Comparison of ENCODE assay signal across 8 cellular contexts in genomic region chr7:6007835-6008590, GRCh38. TPM values are rescaled to one million over a fixed set of nuclear protein-coding genes. Genes with fewer than 3 reads are reported as not detected.
A peak's percentile ranks its signal among the peaks of the same experiment; 100 is the strongest.
DNase-seq lines count a peak whose midpoint lies in the region; ATAC-seq and TF ChIP-seq lines count a peak whose summit lies in the region.
"Not testable (repeated sequence)": the region's sequence is repeated elsewhere in the genome, so short reads cannot be mapped to it uniquely, and the experiment has no call there.

No MANE protein-coding gene starts in this region.

- in situ Hi-C loops in IMR-90 (cut with MboI; ENCODE audit: low sequenced_read_pairs) = not testable (repeated sequence)

- H3K4me2 ChIP-seq in IMR-90 (ENCODE audit: low read depth, low read length) = peak overlapping the region; percentile 87

- CTCF ChIA-PET in CD4-positive, alpha-beta memory T cell (lab: Charles Lee; ENCODE audit: partially characterized antibody) = interaction anchor here (0.6 to 3.0 kb wide), 5 partner anchors 10 to 315 kb away, joined by 3 to 16 read pairs (median 9); no protein-coding TSS in a partner anchor
- CTCF ChIA-PET in IMR-90 (lab: Yijun Ruan, JAX) = interaction anchor here (0.5 to 1.4 kb wide), 3 partner anchors 182 to 342 kb away, joined by 3 to 5 read pairs (median 3); no protein-coding TSS in a partner anchor

- not testable (repeated sequence) for H2AFZ ChIP-seq in IMR-90 (replicated peaks; ENCODE audit: low read length, poor library complexity); neuron (ENCODE audit: low read depth, low read length)

- TF ChIP-seq RAD21 in IMR-90 (IDR thresholded peaks at IDR 0.05; ENCODE audit: low read length) = not testable (repeated sequence)

- H3K4me3 ChIP-seq in CD4-positive, alpha-beta memory T cell (ENCODE audit: low read length in 2 of 2) = peak overlapping the region in 1 of 2 donors; percentile 70
- H3K4me3 ChIP-seq in IMR-90 (ENCODE audit: insufficient read depth, low read depth, low read length) (peak overlapping the region; percentile 58), SK-N-MC (peak overlapping the region; percentile 86), iPS-20b (ENCODE audit: low read length) (peak overlapping the region; percentile 88), neuron (ENCODE audit: low read length) (peak overlapping the region; percentile 87), suprapubic skin (peak overlapping the region; percentile 72)

- not testable (repeated sequence) for H3K27me3 ChIP-seq in CD4-positive, alpha-beta memory T cell (ENCODE audit: insufficient read depth, low read length); IMR-90 (ENCODE audit: control insufficient read depth, insufficient read depth, low read length); iPS-20b (ENCODE audit: insufficient read depth, low read length); neuron (ENCODE audit: insufficient read depth, low read length); suprapubic skin

- not testable (repeated sequence) for BruUV-seq in IMR-90 (replicated peaks; lab: Mats Ljungman, UMichigan)

- H3K36me3 Mint-ChIP-seq in CD4-positive, alpha-beta memory T cell = peaks cover 9 to 16% of the 10 kb centered on the region in 2 donors
- peaks cover 17% of the 10 kb centered on the region for H3K36me3 Mint-ChIP-seq in activated naive CD8-positive, alpha-beta T cell treated with anti-CD3 and anti-CD28 coated beads for 36 hours
- H3K36me3 Mint-ChIP-seq in endothelial cell (ENCODE audit: low read depth, unreplicated experiment) = not testable (repeated sequence)

- not testable (repeated sequence) for H3K18ac ChIP-seq in IMR-90 (ENCODE audit: low read depth, low read length)

- not testable (repeated sequence) for TF ChIP-seq POLR2A in IMR-90 (IDR thresholded peaks at IDR 0.05; ENCODE audit: low read depth, low read length); suprapubic skin (IDR thresholded peaks at IDR 0.05)

- peaks cover 16 to 37% (median 25%) of the 10 kb centered on the region in 4 donors for H3K4me1 Mint-ChIP-seq in CD4-positive, alpha-beta memory T cell
- peaks cover 38% of the 10 kb centered on the region for H3K4me1 Mint-ChIP-seq in activated naive CD8-positive, alpha-beta T cell treated with anti-CD3 and anti-CD28 coated beads for 36 hours
- H3K4me1 Mint-ChIP-seq in endothelial cell (ENCODE audit: unreplicated experiment) = not testable (repeated sequence)

- not testable (repeated sequence) for H4K5ac ChIP-seq in IMR-90 (ENCODE audit: low read depth, low read length)

- H2AK9ac ChIP-seq in IMR-90 (replicated peaks; ENCODE audit: low read depth, low read length, poor library complexity) = not testable (repeated sequence)

- not testable (repeated sequence) for H2BK20ac ChIP-seq in IMR-90 (ENCODE audit: low read depth, low read length)

- H3K9ac ChIP-seq in IMR-90 (ENCODE audit: low read depth, low read length) = peak overlapping the region; percentile 68
- peak overlapping the region; percentile 92 for H3K9ac ChIP-seq in SK-N-MC (ENCODE audit: insufficient read length)
- peak overlapping the region; percentile 92 for H3K9ac ChIP-seq in iPS-20b (ENCODE audit: low read depth, low read length)

- not testable (repeated sequence) for H3K9me3 ChIP-seq in CD4-positive, alpha-beta memory T cell (ENCODE audit: control insufficient read depth in 1 of 2, low read length in 2 of 2); IMR-90 (ENCODE audit: control insufficient read depth, insufficient read depth, low read length); SK-N-MC (ENCODE audit: low read depth, low read length); iPS-20b (ENCODE audit: insufficient read depth, low read depth, low read length); neuron (ENCODE audit: low read length); suprapubic skin

- not testable (repeated sequence) for H4K20me1 ChIP-seq in IMR-90 (ENCODE audit: insufficient read depth, low read length)

- peak overlapping the region; percentile 31; the same call in 1 of the 2 replicates for H3K4ac ChIP-seq in IMR-90 (ENCODE audit: low read depth, low read length)

- peaks cover 11% of the 10 kb centered on the region for H3K36me3 ChIP-seq in CD4-positive, alpha-beta memory T cell (ENCODE audit: insufficient read depth, low read length)
- not testable (repeated sequence) for H3K36me3 ChIP-seq in IMR-90 (ENCODE audit: control insufficient read depth, insufficient read depth, low read length); SK-N-MC (ENCODE audit: insufficient read depth, low read length)
- H3K36me3 ChIP-seq in iPS-20b (ENCODE audit: insufficient read depth, low read depth, low read length) = peaks cover 31% of the 10 kb centered on the region
- H3K36me3 ChIP-seq in neuron (ENCODE audit: insufficient read depth, low read length) = peaks cover 22% of the 10 kb centered on the region
- H3K36me3 ChIP-seq in suprapubic skin = peaks cover 25% of the 10 kb centered on the region

- H3K27ac Mint-ChIP-seq in CD4-positive, alpha-beta memory T cell = peak overlapping the region in 4 of 7 donors; percentile 74 to 97 (median 81)
- H3K27ac Mint-ChIP-seq in activated naive CD8-positive, alpha-beta T cell treated with anti-CD3 and anti-CD28 coated beads for 36 hours = peak overlapping the region; percentile 95
- H3K27ac Mint-ChIP-seq in endothelial cell (ENCODE audit: unreplicated experiment) = not testable (repeated sequence)

- POLR2A ChIA-PET in CD4-positive, alpha-beta memory T cell (lab: Charles Lee; ENCODE audit: partially characterized antibody) = interaction anchor here (1.3 to 2.9 kb wide), 3 partner anchors 11 to 52 kb away, joined by 3 to 13 read pairs (median 8); no protein-coding TSS in a partner anchor
- POLR2A ChIA-PET in IMR-90 (lab: Charles Lee; ENCODE audit: unreplicated experiment) = not testable (repeated sequence)

- not testable (repeated sequence) for H3K9me1 ChIP-seq in IMR-90 (ENCODE audit: insufficient read depth, low read length)

- not testable (repeated sequence) for H2BK5ac ChIP-seq in IMR-90 (ENCODE audit: low read depth, low read length, poor library complexity, severe bottlenecking)

- peak overlapping the region; percentile 86 for H3K27ac ChIP-seq in CD4-positive, alpha-beta memory T cell (ENCODE audit: low read depth, low read length)
- H3K27ac ChIP-seq in IMR-90 (ENCODE audit: insufficient read depth, low read length) (0 out of 2 replicates have a peak overlapping the region, but pooled peaks have one; percentile 27), suprapubic skin (peak overlapping the region; percentile 96)
- not testable (repeated sequence) for H3K27ac ChIP-seq in SK-N-MC; iPS-20b (ENCODE audit: low read length)

- peaks cover 21% of the 10 kb centered on the region for H3K4me1 ChIP-seq in CD4-positive, alpha-beta memory T cell (ENCODE audit: insufficient read depth, low read length)
- H3K4me1 ChIP-seq in IMR-90 (ENCODE audit: control insufficient read depth, insufficient read depth, low read length); iPS-20b (ENCODE audit: insufficient read depth, low read length); neuron (ENCODE audit: insufficient read depth, low read length): not testable (repeated sequence)
- peaks cover 31% of the 10 kb centered on the region for H3K4me1 ChIP-seq in suprapubic skin

- H2BK15ac ChIP-seq in IMR-90 (ENCODE audit: low read depth, low read length) = not testable (repeated sequence)

- peaks cover 9 to 47% of the 10 kb centered on the region in 2 experiments for H3K79me1 ChIP-seq in IMR-90 (ENCODE audit: low read depth in 1 of 2, low read length in 2 of 2)

- H3K14ac ChIP-seq in IMR-90 (replicated peaks; ENCODE audit: low read depth, low read length) = not testable (repeated sequence)

- not testable (repeated sequence) for H2AK5ac ChIP-seq in IMR-90 (ENCODE audit: low read depth, low read length)

- WGBS in IMR-90 (ENCODE audit: extremely low coverage in 2 of 2, insufficient read length in 1 of 2), 2 experiments = 67% methylated on average over 2 of the region's 27 CpGs; no CpG with 5 or more reads in 1 of the 2 experiments
- 39% methylated on average over 27 of the region's 27 CpGs for WGBS in suprapubic skin

- DNase-seq in CD4-positive, alpha-beta memory T cell; IMR-90; SK-N-MC (ENCODE audit: low read depth, low spot score); activated naive CD8-positive, alpha-beta T cell treated with anti-CD3 and anti-CD28 coated beads for 36 hours; endothelial cell (ENCODE audit: low spot score); suprapubic skin (ENCODE audit: low spot score in 2 of 2): not testable (repeated sequence)

- H3K4me3 Mint-ChIP-seq in CD4-positive, alpha-beta memory T cell = peak overlapping the region; percentile 66 to 96 (median 94)
- peak overlapping the region; percentile 87 for H3K4me3 Mint-ChIP-seq in activated naive CD8-positive, alpha-beta T cell treated with anti-CD3 and anti-CD28 coated beads for 36 hours
- H3K4me3 Mint-ChIP-seq in endothelial cell (ENCODE audit: unreplicated experiment) = peak overlapping the region; percentile 91

- intact Hi-C loops in CD4-positive, alpha-beta memory T cell (cut with micrococcal nuclease); IMR-90 (cut with micrococcal nuclease): not testable (repeated sequence)

- not testable (repeated sequence) for TF ChIP-seq CTCF in IMR-90 (conservative IDR thresholded peaks at IDR 0.05; ENCODE audit: low read depth, low read length); endothelial cell (IDR thresholded peaks at IDR 0.05; ENCODE audit: unreplicated experiment); suprapubic skin (IDR thresholded peaks at IDR 0.05)

- not testable (repeated sequence) for H3K27me3 Mint-ChIP-seq in CD4-positive, alpha-beta memory T cell; activated naive CD8-positive, alpha-beta T cell treated with anti-CD3 and anti-CD28 coated beads for 36 hours; endothelial cell (ENCODE audit: unreplicated experiment)

- peak overlapping the region; percentile 41 to 54; a peak in 2 of 4 replicates for H4K8ac ChIP-seq in IMR-90 (ENCODE audit: low read depth in 2 of 2, low read length in 2 of 2)

- peak overlapping the region; percentile 27; the same call in 1 of the 2 replicates for H3K23ac ChIP-seq in IMR-90 (ENCODE audit: low read depth, low read length)

- H4K91ac ChIP-seq in IMR-90 (ENCODE audit: insufficient read depth, low read depth, low read length) = not testable (repeated sequence)

- H3K9me3 Mint-ChIP-seq in CD4-positive, alpha-beta memory T cell; activated naive CD8-positive, alpha-beta T cell treated with anti-CD3 and anti-CD28 coated beads for 36 hours; endothelial cell (ENCODE audit: unreplicated experiment): not testable (repeated sequence)

- H3K56ac ChIP-seq in IMR-90 (ENCODE audit: extremely low read depth, insufficient read depth, low read length) = not testable (repeated sequence)

- not testable (repeated sequence) for ATAC-seq in IMR-90 (ENCODE audit: low read depth)

- H2BK120ac ChIP-seq in IMR-90 (ENCODE audit: low read depth, low read length) = not testable (repeated sequence)

- dilution Hi-C loops in IMR-90 (cut with HindIII; ENCODE audit: low sequenced_read_pairs, unreplicated experiment) = not testable (repeated sequence)

- TF ChIP-seq EP300 in suprapubic skin (IDR thresholded peaks at IDR 0.05) = not testable (repeated sequence)

RNA-seq across cellular contexts. Expression of gene PMS2, which starts 0.8 kb away (rescaled TPM):
- 10 to 100 TPM; 22.7 to 23.2 TPM for total RNA-seq in CD4-positive, alpha-beta memory T cell
- 10 to 100 TPM in 1 of 2 donors, 1 to 10 TPM in 1; 7.6 to 14.2 TPM for polyA plus RNA-seq in CD4-positive, alpha-beta memory T cell
- total RNA-seq in IMR-90 (2012; rRNA removed) (14.3 and 16.9 TPM in 2 replicates), endothelial cell (ENCODE audit: unreplicated experiment) (16.3 TPM), suprapubic skin (10 to 100 TPM; 16.3 to 40.6 (median 21.6) TPM)
- polyA plus RNA-seq in IMR-90 (2012; rRNA removed) = 5.5 and 6.8 TPM in 2 replicates
- polyA plus RNA-seq in IMR-90 (2012; cell fraction: cytosol; rRNA removed) = 1.7 and 3.4 TPM in 2 replicates
- polyA plus RNA-seq in IMR-90 (2012; cell fraction: nucleus; rRNA removed; ENCODE audit: low replicate concordance) = 2.4 and 9.8 TPM in 2 replicates
- 10 to 100 TPM; 25.8 to 27.3 TPM for total RNA-seq in activated naive CD8-positive, alpha-beta T cell treated with anti-CD3 and anti-CD28 coated beads for 36 hours

RNA-seq across cellular contexts. Expression of gene AIMP2, which starts 1.1 kb away (rescaled TPM):
- 10 to 100 TPM; 10.7 to 10.8 TPM for total RNA-seq in CD4-positive, alpha-beta memory T cell
- 10 to 100 TPM; 20.1 to 20.8 TPM for polyA plus RNA-seq in CD4-positive, alpha-beta memory T cell
- 46.9 and 58.6 TPM in 2 replicates for total RNA-seq in IMR-90 (2012; rRNA removed)
- polyA plus RNA-seq in IMR-90 (2012; rRNA removed) = 57.5 and 65.4 TPM in 2 replicates
- 42.1 and 63.2 TPM in 2 replicates for polyA plus RNA-seq in IMR-90 (2012; cell fraction: cytosol; rRNA removed)
- polyA plus RNA-seq in IMR-90 (2012; cell fraction: nucleus; rRNA removed; ENCODE audit: low replicate concordance) = 16.1 and 28.1 TPM in 2 replicates
- total RNA-seq in activated naive CD8-positive, alpha-beta T cell treated with anti-CD3 and anti-CD28 coated beads for 36 hours = 10 to 100 TPM; 83.4 to 84.4 TPM
- 25.3 TPM for total RNA-seq in endothelial cell (ENCODE audit: unreplicated experiment)
- 10 to 100 TPM; 27.1 to 45.5 (median 38.5) TPM for total RNA-seq in suprapubic skin

RNA-seq across cellular contexts. Expression of gene ANKRD61, which starts 23.2 kb away (rescaled TPM):
- total RNA-seq in CD4-positive, alpha-beta memory T cell = not detected
- polyA plus RNA-seq in CD4-positive, alpha-beta memory T cell = under 1 TPM in 1 of 2 donors, not detected in 1; 0.40 TPM
- total RNA-seq in IMR-90 (2012; rRNA removed) (under 0.01 and 0.36 TPM in 2 replicates), endothelial cell (ENCODE audit: unreplicated experiment) (not detected), suprapubic skin (not detected)
- polyA plus RNA-seq in IMR-90 (2012; rRNA removed) = 0.17 and 0.32 TPM in 2 replicates
- polyA plus RNA-seq in IMR-90 (2012; cell fraction: cytosol; rRNA removed) = 0.11 TPM in 1 of 2 replicates, not detected in the other
- polyA plus RNA-seq in IMR-90 (2012; cell fraction: nucleus; rRNA removed; ENCODE audit: low replicate concordance) = 0.31 and 0.41 TPM in 2 replicates
- total RNA-seq in activated naive CD8-positive, alpha-beta T cell treated with anti-CD3 and anti-CD28 coated beads for 36 hours = under 1 TPM in 1 of 2 experiments, not detected in 1; 0.16 TPM

RNA-seq across cellular contexts. Expression of gene RSPH10B, which starts 37.5 kb away (rescaled TPM):
- not detected for total RNA-seq in CD4-positive, alpha-beta memory T cell
- polyA plus RNA-seq in CD4-positive, alpha-beta memory T cell = not detected
- total RNA-seq in IMR-90 (2012; rRNA removed) (under 0.01 TPM in 1 of 2 replicates, not detected in the other), endothelial cell (ENCODE audit: unreplicated experiment) (0.44 TPM), suprapubic skin (1 to 10 TPM in 1 of 4 donors, not detected in 3; 7.3 TPM)
- polyA plus RNA-seq in IMR-90 (2012; rRNA removed) = not detected in 2 replicates
- polyA plus RNA-seq in IMR-90 (2012; cell fraction: cytosol; rRNA removed) = not detected in 2 replicates
- 0.07 TPM in 1 of 2 replicates, not detected in the other for polyA plus RNA-seq in IMR-90 (2012; cell fraction: nucleus; rRNA removed; ENCODE audit: low replicate concordance)
- not detected for total RNA-seq in activated naive CD8-positive, alpha-beta T cell treated with anti-CD3 and anti-CD28 coated beads for 36 hours

RNA-seq across cellular contexts. Expression of gene EIF2AK1, which starts 51.0 kb away (rescaled TPM):
- total RNA-seq in CD4-positive, alpha-beta memory T cell = 10 to 100 TPM; 69.9 to 77.0 TPM
- polyA plus RNA-seq in CD4-positive, alpha-beta memory T cell = 10 to 100 TPM; 79.4 to 90.7 TPM
- total RNA-seq in IMR-90 (2012; rRNA removed) = 35.1 and 53.9 TPM in 2 replicates
- polyA plus RNA-seq in IMR-90 (2012; rRNA removed) = 57.9 and 60.8 TPM in 2 replicates
- 52.5 and 81.4 TPM in 2 replicates for polyA plus RNA-seq in IMR-90 (2012; cell fraction: cytosol; rRNA removed)
- 132 and 185 TPM in 2 replicates for polyA plus RNA-seq in IMR-90 (2012; cell fraction: nucleus; rRNA removed; ENCODE audit: low replicate concordance)
- total RNA-seq in activated naive CD8-positive, alpha-beta T cell treated with anti-CD3 and anti-CD28 coated beads for 36 hours = 100 to 1,000 TPM; 107 to 116 TPM
- 61.4 TPM for total RNA-seq in endothelial cell (ENCODE audit: unreplicated experiment)
- total RNA-seq in suprapubic skin = 100 to 1,000 TPM; 207 to 306 (median 243) TPM
